Comparison of ENCODE assay signal across 1 cellular context in the genomic region with DNA sequence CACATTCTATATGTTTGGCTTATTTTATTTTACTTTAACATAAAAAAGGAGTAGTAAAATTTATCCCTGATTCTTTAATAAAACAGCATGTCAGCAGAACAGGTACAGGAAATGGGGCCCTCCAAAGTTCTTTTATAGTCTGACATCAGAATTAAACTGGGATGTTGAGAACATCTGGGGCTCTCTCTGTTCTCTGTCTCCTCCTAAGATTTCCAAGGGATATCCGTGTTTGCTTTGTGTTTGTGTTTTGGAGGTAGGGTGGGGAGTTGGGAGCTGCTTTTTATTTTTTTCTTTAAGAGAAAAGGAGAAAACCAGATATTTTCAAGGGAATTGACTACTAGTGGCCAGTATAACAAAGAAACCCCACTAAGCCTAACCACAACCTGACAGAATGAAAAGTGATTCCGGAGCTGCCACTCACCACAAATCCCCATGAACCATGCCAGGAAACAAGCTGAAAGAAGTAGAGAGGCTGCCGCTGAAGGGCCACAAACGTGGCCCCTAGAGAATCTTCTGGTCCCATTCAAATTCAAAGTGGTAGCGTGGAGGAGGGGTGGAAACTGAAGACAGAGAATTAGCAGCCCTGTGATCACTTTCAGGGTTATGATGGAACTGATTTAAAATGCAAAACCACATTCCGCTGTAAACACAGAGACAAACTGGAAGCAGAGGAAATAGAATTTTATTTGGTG.
A peak's percentile ranks its signal among the peaks of the same experiment; 100 is the strongest.
TF ChIP-seq lines count a peak whose summit lies in the region.

No MANE protein-coding gene starts in this region.

TF ChIP-seq in WTC11, 78 proteins besides CTCF, POLR2A, EP300 and RAD21 (continued from another document):
- TF ChIP-seq, protein P1, sequence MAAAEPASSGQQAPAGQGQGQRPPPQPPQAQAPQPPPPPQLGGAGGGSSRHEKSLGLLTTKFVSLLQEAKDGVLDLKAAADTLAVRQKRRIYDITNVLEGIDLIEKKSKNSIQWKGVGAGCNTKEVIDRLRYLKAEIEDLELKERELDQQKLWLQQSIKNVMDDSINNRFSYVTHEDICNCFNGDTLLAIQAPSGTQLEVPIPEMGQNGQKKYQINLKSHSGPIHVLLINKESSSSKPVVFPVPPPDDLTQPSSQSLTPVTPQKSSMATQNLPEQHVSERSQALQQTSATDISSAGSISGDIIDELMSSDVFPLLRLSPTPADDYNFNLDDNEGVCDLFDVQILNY (CRISPR knock-in tag; IDR thresholded peaks at IDR 0.05), result no peak
- TF ChIP-seq, protein P2, sequence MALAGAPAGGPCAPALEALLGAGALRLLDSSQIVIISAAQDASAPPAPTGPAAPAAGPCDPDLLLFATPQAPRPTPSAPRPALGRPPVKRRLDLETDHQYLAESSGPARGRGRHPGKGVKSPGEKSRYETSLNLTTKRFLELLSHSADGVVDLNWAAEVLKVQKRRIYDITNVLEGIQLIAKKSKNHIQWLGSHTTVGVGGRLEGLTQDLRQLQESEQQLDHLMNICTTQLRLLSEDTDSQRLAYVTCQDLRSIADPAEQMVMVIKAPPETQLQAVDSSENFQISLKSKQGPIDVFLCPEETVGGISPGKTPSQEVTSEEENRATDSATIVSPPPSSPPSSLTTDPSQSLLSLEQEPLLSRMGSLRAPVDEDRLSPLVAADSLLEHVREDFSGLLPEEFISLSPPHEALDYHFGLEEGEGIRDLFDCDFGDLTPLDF (CRISPR knock-in tag; IDR thresholded peaks at IDR 0.05), result no peak
- TF ChIP-seq MYBL2 (CRISPR knock-in tag; IDR thresholded peaks at IDR 0.05) (0 out of 2 replicates have a peak, but pooled peaks have one; percentile 39), NR2C2 (CRISPR knock-in tag; IDR thresholded peaks at IDR 0.05) (no peak), ETV6 (CRISPR knock-in tag; IDR thresholded peaks at IDR 0.05) (peak; percentile 22; the same call in 1 of the 2 replicates), TCF7 (CRISPR knock-in tag; IDR thresholded peaks at IDR 0.05; ENCODE audit: low read depth) (no peak), OVOL2 (CRISPR knock-in tag; IDR thresholded peaks at IDR 0.05; ENCODE audit: borderline replicate concordance) (no peak), CREM (CRISPR knock-in tag; IDR thresholded peaks at IDR 0.05) (peak; percentile 32; the same call in 1 of the 2 replicates), ESRRA (CRISPR knock-in tag; IDR thresholded peaks at IDR 0.05; ENCODE audit: borderline replicate concordance) (no peak)
- TF ChIP-seq, protein P3, sequence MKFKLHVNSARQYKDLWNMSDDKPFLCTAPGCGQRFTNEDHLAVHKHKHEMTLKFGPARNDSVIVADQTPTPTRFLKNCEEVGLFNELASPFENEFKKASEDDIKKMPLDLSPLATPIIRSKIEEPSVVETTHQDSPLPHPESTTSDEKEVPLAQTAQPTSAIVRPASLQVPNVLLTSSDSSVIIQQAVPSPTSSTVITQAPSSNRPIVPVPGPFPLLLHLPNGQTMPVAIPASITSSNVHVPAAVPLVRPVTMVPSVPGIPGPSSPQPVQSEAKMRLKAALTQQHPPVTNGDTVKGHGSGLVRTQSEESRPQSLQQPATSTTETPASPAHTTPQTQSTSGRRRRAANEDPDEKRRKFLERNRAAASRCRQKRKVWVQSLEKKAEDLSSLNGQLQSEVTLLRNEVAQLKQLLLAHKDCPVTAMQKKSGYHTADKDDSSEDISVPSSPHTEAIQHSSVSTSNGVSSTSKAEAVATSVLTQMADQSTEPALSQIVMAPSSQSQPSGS (CRISPR knock-in tag; IDR thresholded peaks at IDR 0.05; ENCODE audit: borderline replicate concordance, low read depth), result no peak
- TF ChIP-seq, protein P4, sequence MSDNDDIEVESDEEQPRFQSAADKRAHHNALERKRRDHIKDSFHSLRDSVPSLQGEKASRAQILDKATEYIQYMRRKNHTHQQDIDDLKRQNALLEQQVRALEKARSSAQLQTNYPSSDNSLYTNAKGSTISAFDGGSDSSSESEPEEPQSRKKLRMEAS (CRISPR knock-in tag; IDR thresholded peaks at IDR 0.05), result no peak
- TF ChIP-seq, protein P5, sequence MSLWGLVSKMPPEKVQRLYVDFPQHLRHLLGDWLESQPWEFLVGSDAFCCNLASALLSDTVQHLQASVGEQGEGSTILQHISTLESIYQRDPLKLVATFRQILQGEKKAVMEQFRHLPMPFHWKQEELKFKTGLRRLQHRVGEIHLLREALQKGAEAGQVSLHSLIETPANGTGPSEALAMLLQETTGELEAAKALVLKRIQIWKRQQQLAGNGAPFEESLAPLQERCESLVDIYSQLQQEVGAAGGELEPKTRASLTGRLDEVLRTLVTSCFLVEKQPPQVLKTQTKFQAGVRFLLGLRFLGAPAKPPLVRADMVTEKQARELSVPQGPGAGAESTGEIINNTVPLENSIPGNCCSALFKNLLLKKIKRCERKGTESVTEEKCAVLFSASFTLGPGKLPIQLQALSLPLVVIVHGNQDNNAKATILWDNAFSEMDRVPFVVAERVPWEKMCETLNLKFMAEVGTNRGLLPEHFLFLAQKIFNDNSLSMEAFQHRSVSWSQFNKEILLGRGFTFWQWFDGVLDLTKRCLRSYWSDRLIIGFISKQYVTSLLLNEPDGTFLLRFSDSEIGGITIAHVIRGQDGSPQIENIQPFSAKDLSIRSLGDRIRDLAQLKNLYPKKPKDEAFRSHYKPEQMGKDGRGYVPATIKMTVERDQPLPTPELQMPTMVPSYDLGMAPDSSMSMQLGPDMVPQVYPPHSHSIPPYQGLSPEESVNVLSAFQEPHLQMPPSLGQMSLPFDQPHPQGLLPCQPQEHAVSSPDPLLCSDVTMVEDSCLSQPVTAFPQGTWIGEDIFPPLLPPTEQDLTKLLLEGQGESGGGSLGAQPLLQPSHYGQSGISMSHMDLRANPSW (CRISPR knock-in tag; conservative IDR thresholded peaks at IDR 0.05; ENCODE audit: low read depth), result no peak
- TF ChIP-seq, protein P6, sequence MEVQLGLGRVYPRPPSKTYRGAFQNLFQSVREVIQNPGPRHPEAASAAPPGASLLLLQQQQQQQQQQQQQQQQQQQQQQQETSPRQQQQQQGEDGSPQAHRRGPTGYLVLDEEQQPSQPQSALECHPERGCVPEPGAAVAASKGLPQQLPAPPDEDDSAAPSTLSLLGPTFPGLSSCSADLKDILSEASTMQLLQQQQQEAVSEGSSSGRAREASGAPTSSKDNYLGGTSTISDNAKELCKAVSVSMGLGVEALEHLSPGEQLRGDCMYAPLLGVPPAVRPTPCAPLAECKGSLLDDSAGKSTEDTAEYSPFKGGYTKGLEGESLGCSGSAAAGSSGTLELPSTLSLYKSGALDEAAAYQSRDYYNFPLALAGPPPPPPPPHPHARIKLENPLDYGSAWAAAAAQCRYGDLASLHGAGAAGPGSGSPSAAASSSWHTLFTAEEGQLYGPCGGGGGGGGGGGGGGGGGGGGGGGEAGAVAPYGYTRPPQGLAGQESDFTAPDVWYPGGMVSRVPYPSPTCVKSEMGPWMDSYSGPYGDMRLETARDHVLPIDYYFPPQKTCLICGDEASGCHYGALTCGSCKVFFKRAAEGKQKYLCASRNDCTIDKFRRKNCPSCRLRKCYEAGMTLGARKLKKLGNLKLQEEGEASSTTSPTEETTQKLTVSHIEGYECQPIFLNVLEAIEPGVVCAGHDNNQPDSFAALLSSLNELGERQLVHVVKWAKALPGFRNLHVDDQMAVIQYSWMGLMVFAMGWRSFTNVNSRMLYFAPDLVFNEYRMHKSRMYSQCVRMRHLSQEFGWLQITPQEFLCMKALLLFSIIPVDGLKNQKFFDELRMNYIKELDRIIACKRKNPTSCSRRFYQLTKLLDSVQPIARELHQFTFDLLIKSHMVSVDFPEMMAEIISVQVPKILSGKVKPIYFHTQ (CRISPR knock-in tag; IDR thresholded peaks at IDR 0.05), result no peak
- TF ChIP-seq, protein P7, sequence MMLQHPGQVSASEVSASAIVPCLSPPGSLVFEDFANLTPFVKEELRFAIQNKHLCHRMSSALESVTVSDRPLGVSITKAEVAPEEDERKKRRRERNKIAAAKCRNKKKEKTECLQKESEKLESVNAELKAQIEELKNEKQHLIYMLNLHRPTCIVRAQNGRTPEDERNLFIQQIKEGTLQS (CRISPR knock-in tag; conservative IDR thresholded peaks at IDR 0.05), result no peak
- TF ChIP-seq, protein P8, sequence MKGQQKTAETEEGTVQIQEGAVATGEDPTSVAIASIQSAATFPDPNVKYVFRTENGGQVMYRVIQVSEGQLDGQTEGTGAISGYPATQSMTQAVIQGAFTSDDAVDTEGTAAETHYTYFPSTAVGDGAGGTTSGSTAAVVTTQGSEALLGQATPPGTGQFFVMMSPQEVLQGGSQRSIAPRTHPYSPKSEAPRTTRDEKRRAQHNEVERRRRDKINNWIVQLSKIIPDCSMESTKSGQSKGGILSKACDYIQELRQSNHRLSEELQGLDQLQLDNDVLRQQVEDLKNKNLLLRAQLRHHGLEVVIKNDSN (CRISPR knock-in tag; IDR thresholded peaks at IDR 0.05), result no peak
- TF ChIP-seq, protein P9, sequence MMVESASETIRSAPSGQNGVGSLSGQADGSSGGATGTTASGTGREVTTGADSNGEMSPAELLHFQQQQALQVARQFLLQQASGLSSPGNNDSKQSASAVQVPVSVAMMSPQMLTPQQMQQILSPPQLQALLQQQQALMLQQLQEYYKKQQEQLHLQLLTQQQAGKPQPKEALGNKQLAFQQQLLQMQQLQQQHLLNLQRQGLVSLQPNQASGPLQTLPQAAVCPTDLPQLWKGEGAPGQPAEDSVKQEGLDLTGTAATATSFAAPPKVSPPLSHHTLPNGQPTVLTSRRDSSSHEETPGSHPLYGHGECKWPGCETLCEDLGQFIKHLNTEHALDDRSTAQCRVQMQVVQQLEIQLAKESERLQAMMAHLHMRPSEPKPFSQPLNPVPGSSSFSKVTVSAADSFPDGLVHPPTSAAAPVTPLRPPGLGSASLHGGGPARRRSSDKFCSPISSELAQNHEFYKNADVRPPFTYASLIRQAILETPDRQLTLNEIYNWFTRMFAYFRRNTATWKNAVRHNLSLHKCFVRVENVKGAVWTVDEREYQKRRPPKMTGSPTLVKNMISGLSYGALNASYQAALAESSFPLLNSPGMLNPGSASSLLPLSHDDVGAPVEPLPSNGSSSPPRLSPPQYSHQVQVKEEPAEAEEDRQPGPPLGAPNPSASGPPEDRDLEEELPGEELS (CRISPR knock-in tag; IDR thresholded peaks at IDR 0.05), result no peak; the same call in 1 of the 2 replicates
- TF ChIP-seq, protein P10, sequence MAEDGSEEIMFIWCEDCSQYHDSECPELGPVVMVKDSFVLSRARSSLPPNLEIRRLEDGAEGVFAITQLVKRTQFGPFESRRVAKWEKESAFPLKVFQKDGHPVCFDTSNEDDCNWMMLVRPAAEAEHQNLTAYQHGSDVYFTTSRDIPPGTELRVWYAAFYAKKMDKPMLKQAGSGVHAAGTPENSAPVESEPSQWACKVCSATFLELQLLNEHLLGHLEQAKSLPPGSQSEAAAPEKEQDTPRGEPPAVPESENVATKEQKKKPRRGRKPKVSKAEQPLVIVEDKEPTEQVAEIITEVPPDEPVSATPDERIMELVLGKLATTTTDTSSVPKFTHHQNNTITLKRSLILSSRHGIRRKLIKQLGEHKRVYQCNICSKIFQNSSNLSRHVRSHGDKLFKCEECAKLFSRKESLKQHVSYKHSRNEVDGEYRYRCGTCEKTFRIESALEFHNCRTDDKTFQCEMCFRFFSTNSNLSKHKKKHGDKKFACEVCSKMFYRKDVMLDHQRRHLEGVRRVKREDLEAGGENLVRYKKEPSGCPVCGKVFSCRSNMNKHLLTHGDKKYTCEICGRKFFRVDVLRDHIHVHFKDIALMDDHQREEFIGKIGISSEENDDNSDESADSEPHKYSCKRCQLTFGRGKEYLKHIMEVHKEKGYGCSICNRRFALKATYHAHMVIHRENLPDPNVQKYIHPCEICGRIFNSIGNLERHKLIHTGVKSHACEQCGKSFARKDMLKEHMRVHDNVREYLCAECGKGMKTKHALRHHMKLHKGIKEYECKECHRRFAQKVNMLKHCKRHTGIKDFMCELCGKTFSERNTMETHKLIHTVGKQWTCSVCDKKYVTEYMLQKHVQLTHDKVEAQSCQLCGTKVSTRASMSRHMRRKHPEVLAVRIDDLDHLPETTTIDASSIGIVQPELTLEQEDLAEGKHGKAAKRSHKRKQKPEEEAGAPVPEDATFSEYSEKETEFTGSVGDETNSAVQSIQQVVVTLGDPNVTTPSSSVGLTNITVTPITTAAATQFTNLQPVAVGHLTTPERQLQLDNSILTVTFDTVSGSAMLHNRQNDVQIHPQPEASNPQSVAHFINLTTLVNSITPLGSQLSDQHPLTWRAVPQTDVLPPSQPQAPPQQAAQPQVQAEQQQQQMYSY (CRISPR knock-in tag; IDR thresholded peaks at IDR 0.05), result no peak
